Comparison of ENCODE assay signal across 15 cellular contexts in genomic region chr9:120434532-120434931, GRCh38.
DNase-seq lines count a peak whose midpoint lies in the region; ATAC-seq and TF ChIP-seq lines count a peak whose summit lies in the region.
"Had no signal": no experiment of that assay in that cellular context is flagged by ENCODE, and none has a peak within 500 bp of the region (broad histone marks: within the 10 kb centered on the region; RNA-seq: fewer than 3 reads in every experiment).

No MANE protein-coding gene starts in this region.

- TF ChIP-seq CTCF in MCF 10A (IDR thresholded peaks at IDR 0.05; ENCODE audit: unreplicated experiment) (no peak), mammary epithelial cell (conservative IDR thresholded peaks at IDR 0.05 in 1 of 2, IDR thresholded peaks at IDR 0.05 in 1 of 2; ENCODE audit: extremely low read depth in 1 of 2, insufficient read depth in 1 of 2, low read depth in 1 of 2, low read length in 2 of 2) (no peak), fibroblast of pulmonary artery (IDR thresholded peaks at IDR 0.05; ENCODE audit: low read length, missing control alignments) (no peak)

- H3K27me3 Mint-ChIP-seq in MCF 10A (ENCODE audit: insufficient read depth, unreplicated experiment) = no peaks in the 10 kb centered on the region
- H3K27me3 Mint-ChIP-seq: naive thymus-derived CD4-positive, alpha-beta T cell had no signal

- H3K27ac Mint-ChIP-seq in MCF 10A (ENCODE audit: low read depth, unreplicated experiment) = peak overlapping the region; percentile 14

- no peaks in the 10 kb centered on the region for H3K79me2 ChIP-seq in mammary epithelial cell (ENCODE audit: insufficient read depth, low read length)

- in situ Hi-C loops in mammary epithelial cell (cut with MboI; ENCODE audit: low sequenced_read_pairs in 2 of 2) = no loop called here

- no peaks in the 10 kb centered on the region for H3K9me3 ChIP-seq in mammary epithelial cell (replicated peaks; ENCODE audit: insufficient read depth, low read length)
- H3K9me3 ChIP-seq: tibial nerve had no signal

- BruUV-seq in MCF 10A (replicated peaks; lab: Mats Ljungman, UMichigan) (no TSS peak), mammary epithelial cell (replicated peaks; lab: Mats Ljungman, UMichigan) (no TSS peak)

- no peak overlapping the region for H3K4me2 ChIP-seq in mammary epithelial cell (ENCODE audit: insufficient read depth, low read depth, low read length)

- no peaks in the 10 kb centered on the region for H3K4me1 ChIP-seq in mammary epithelial cell (ENCODE audit: insufficient read depth, low read length)

- ATAC-seq in HG03439 (IDR thresholded peaks at IDR 0.05; ENCODE audit: unreplicated experiment) = no peak
- no peak for ATAC-seq in HG03039 (IDR thresholded peaks at IDR 0.05; ENCODE audit: unreplicated experiment)
- ATAC-seq: GM12878; naive thymus-derived CD4-positive, alpha-beta T cell had no signal

- DNase-seq in MCF 10A (ENCODE audit: unreplicated experiment) (no peak), mammary epithelial cell (no peak), fibroblast of pulmonary artery (ENCODE audit: low read depth) (peak; percentile 81), myocyte (ENCODE audit: low read depth) (peak; percentile 74), DMS 273 treated with DMSO at 0.1 percent for 48 hours (lab: John Stamatoyannopoulos, UW) (no peak), H7 (no peak)
- DNase-seq: ACHN; GOT3; naive thymus-derived CD4-positive, alpha-beta T cell; NCI-H524 treated with DMSO at 0.1 percent for 48 hours had no signal

- WGBS in mammary epithelial cell (ENCODE audit: low coverage, missing lambda C conversion rate) = 95% methylated on average over 6 of the region's 6 CpGs

- H3K27me3 ChIP-seq in mammary epithelial cell (ENCODE audit: insufficient read depth, low read length) (no peaks in the 10 kb centered on the region), H7 (ENCODE audit: control insufficient read depth, insufficient read depth, low read length) (no peaks in the 10 kb centered on the region)
- H3K27me3 ChIP-seq: tibial nerve had no signal

- H3K9me3 Mint-ChIP-seq in MCF 10A (ENCODE audit: unreplicated experiment) = no peaks in the 10 kb centered on the region

- H3K4me3 ChIP-seq in mammary epithelial cell (replicated peaks in 1 of 3; ENCODE audit: insufficient read depth in 1 of 3, low read depth in 2 of 3, low read length in 3 of 3) = no peak overlapping the region
- no peak overlapping the region for H3K4me3 ChIP-seq in fibroblast of pulmonary artery (replicated peaks; ENCODE audit: low read depth, low read length)
- H3K4me3 ChIP-seq in H7 (ENCODE audit: insufficient read depth, low read depth, low read length) = no peak overlapping the region
- H3K4me3 ChIP-seq: GM12878, tibial nerve had no signal

- dilution Hi-C loops in mammary epithelial cell (cut with HindIII; ENCODE audit: low sequenced_read_pairs) = no loop called here

- CTCF ChIA-PET in MCF 10A (lab: Yijun Ruan, JAX) (interaction anchor here (0.6 kb wide), 1 partner anchor 11 kb away, joined by 4 read pairs; no protein-coding TSS in a partner anchor), mammary epithelial cell (lab: Charles Lee; ENCODE audit: low non-redundant PET) (no interaction called here)

- H3K36me3 ChIP-seq in mammary epithelial cell (ENCODE audit: insufficient read depth, low read length) (peaks cover 7% of the 10 kb centered on the region), H7 (replicated peaks; ENCODE audit: control insufficient read depth, insufficient read depth, low read length) (peaks cover 17% of the 10 kb centered on the region)

- no peaks in the 10 kb centered on the region for H3K4me1 Mint-ChIP-seq in MCF 10A (ENCODE audit: insufficient read depth, unreplicated experiment)

- H3K4me3 Mint-ChIP-seq in MCF 10A (ENCODE audit: unreplicated experiment) = no peak overlapping the region
- H3K4me3 Mint-ChIP-seq: naive thymus-derived CD4-positive, alpha-beta T cell had no signal

- H2AFZ ChIP-seq in mammary epithelial cell (ENCODE audit: low read depth, low read length) = no peak overlapping the region

- POLR2A ChIA-PET in MCF 10A (lab: Yijun Ruan, JAX) = no interaction called here

- H3K36me3 Mint-ChIP-seq in MCF 10A (ENCODE audit: insufficient read depth, unreplicated experiment) = peaks cover 28% of the 10 kb centered on the region

- no peaks in the 10 kb centered on the region for H4K20me1 ChIP-seq in mammary epithelial cell (ENCODE audit: insufficient read depth, low read length)

- no peak overlapping the region for H3K9ac ChIP-seq in mammary epithelial cell (ENCODE audit: insufficient read depth, low read length)

- no peak overlapping the region for H3K27ac ChIP-seq in mammary epithelial cell (ENCODE audit: insufficient read depth, low read depth, low read length)
- H3K27ac ChIP-seq: RWPE1, tibial nerve had no signal

- intact Hi-C loops in MCF 10A (cut with micrococcal nuclease) (no loop called here), mammary epithelial cell (cut with micrococcal nuclease) (no loop called here)

Comparison
In these comparisons a context has a peak if more than half of its experiments do, and no peak if none do; other contexts are left out.
1. DNase-seq: peak in fibroblast of pulmonary artery (single experiment) and myocyte (single experiment); none in MCF 10A (single experiment), mammary epithelial cell (single experiment), DMS 273 treated with DMSO at 0.1 percent for 48 hours (single experiment) and H7 (single experiment).